In genomic region chr10:43375401-43376020, GRCh38 we compare ENCODE assay signal across 13 cellular contexts. TPM values are rescaled to one million over a fixed set of nuclear protein-coding genes. Genes with fewer than 3 reads are reported as not detected.
"Had no signal": no experiment of that assay in that cellular context is flagged by ENCODE, and none has a peak within 500 bp of the region (broad histone marks: within the 10 kb centered on the region; RNA-seq: fewer than 3 reads in every experiment).

No MANE protein-coding gene starts in this region.

- ATAC-seq: effector memory CD8-positive, alpha-beta T cell; SK-N-SH treated with all-trans-retinoic acid at 6 μM for 48 hours; stimulated activated naive CD8-positive, alpha-beta T cell treated with anti-CD3 and anti-CD28 coated beads, Interleukin-15, Interleukin-2, amounts not matched to agents 100 U/mL and 50 U/mL, for 24 hours; WTC11 had no signal

- DNase-seq: activated CD4-positive, alpha-beta T cell treated with anti-CD3 and anti-CD28 coated beads, Interleukin-2, amount 10 ng/mL, durations not matched to agents 24 days and 14 days; activated CD8-positive, alpha-beta memory T cell treated with anti-CD3 and anti-CD28 coated beads for 24 hours; amniotic stem cell; effector memory CD8-positive, alpha-beta T cell; hypothalamus; stimulated activated CD4-positive, alpha-beta T cell treated with anti-CD3 and anti-CD28 coated beads, Interleukin-2, amount 100 ng/mL, for 48 hours; stimulated activated naive CD8-positive, alpha-beta T cell treated with anti-CD3 and anti-CD28 coated beads, Interleukin-15, Interleukin-2, amounts not matched to agents 100 U/mL and 50 U/mL, for 24 hours had no signal

RNA-seq across cellular contexts. Expression of gene FXYD4, which starts 4.1 kb away (rescaled TPM):
- total RNA-seq: activated CD4-positive, alpha-beta T cell treated with anti-CD3 and anti-CD28 coated beads, Interleukin-2, amount 10 ng/mL, durations not matched to agents 24 days and 14 days; activated T-helper 2 cell treated with anti-CD3 and anti-CD28 coated beads, Interferon-gamma antibody, Interleukin-2, Interleukin-4, amounts not matched to agents 10 μg/mL and 5 μg/mL and 100 μg/mL, durations not matched to agents 14 hours and 24 hours and 36 hours; epithelial cell of proximal tubule; omental fat pad; temporal lobe; WTC11 had no signal
